ENCODE assay signal across 13 cellular contexts in the genomic region with DNA sequence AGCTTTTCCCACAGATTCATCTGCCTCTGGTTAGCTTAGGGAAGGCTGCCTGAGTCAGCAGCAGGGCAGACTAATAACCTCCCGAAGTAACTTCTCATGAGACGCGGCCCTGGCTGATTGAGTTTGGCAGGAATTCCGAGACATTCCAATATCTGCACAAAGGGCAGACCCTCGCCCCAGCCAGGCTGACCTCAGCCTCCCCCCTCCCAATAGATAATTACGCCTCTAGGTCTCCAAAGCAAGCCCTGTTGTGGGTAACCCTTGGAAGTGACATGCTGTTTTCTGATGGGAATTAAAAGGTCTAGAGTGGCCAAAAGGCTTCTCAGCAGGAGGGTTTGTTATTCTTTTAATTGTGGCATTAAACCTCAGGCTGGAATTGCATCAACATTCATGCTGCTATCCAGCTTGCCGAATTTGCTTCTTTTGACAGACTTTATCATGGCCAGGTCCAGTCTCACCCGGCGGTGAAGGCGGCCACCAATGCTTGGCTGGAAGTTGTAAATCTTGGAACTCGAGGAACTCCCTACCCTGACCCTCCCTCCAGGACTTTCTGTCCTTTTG.
DNase-seq lines count a peak whose midpoint lies in the region; ATAC-seq and TF ChIP-seq lines count a peak whose summit lies in the region.
"Had no signal": no experiment of that assay in that cellular context is flagged by ENCODE, and none has a peak within 500 bp of the region (broad histone marks: within the 10 kb centered on the region; RNA-seq: fewer than 3 reads in every experiment).

No MANE protein-coding gene starts in this region.

- H3K4me3 ChIP-seq in MG63, result no peak overlapping the region
- H3K4me3 ChIP-seq in fibroblast of lung (replicated peaks in 1 of 4; ENCODE audit: control extremely low read depth in 1 of 4, insufficient read depth in 1 of 4, low read depth in 3 of 4, low read length in 4 of 4), result no peak overlapping the region
- no peak overlapping the region for H3K4me3 ChIP-seq in mucosa of descending colon
- H3K4me3 ChIP-seq in thyroid gland (replicated peaks in 1 of 3), result no peak overlapping the region
- H3K4me3 ChIP-seq: GM12878 had no signal

- H3K4me1 Mint-ChIP-seq in MCF 10A (ENCODE audit: insufficient read depth, unreplicated experiment), result peaks cover 13% of the 10 kb centered on the region

- TF ChIP-seq CTCF in fibroblast of lung (conservative IDR thresholded peaks at IDR 0.05 in 1 of 2, IDR thresholded peaks at IDR 0.05 in 1 of 2; ENCODE audit: low read depth in 1 of 2, low read length in 2 of 2) (no peak), mucosa of descending colon (IDR thresholded peaks at IDR 0.05) (no peak), thyroid gland (IDR thresholded peaks at IDR 0.05) (no peak), MCF 10A (IDR thresholded peaks at IDR 0.05; ENCODE audit: unreplicated experiment) (no peak)

- no peak overlapping the region for H3K27ac Mint-ChIP-seq in MCF 10A (ENCODE audit: low read depth, unreplicated experiment)
- H3K27ac Mint-ChIP-seq: activated naive CD4-positive, alpha-beta T cell treated with anti-CD3 and anti-CD28 coated beads, Interleukin-2, amount 50 U/mL, for 72 hours had no signal

- no peaks in the 10 kb centered on the region for H3K27me3 ChIP-seq in MG63
- no peaks in the 10 kb centered on the region for H3K27me3 ChIP-seq in fibroblast of lung (ENCODE audit: control insufficient read depth, insufficient read depth, low read length)
- no peaks in the 10 kb centered on the region for H3K27me3 ChIP-seq in thyroid gland

- peak; percentile 12 for ATAC-seq in mucosa of descending colon
- ATAC-seq: activated naive CD4-positive, alpha-beta T cell treated with anti-CD3 and anti-CD28 coated beads, Interleukin-2, amount 50 U/mL, for 72 hours; GM12878; HCT116 had no signal

- no peak overlapping the region for H3K4me3 Mint-ChIP-seq in MCF 10A (ENCODE audit: unreplicated experiment)

- no peak overlapping the region for H3K27ac ChIP-seq in fibroblast of lung (ENCODE audit: insufficient read depth, low read length)
- no peak overlapping the region for H3K27ac ChIP-seq in thyroid gland

- no peaks in the 10 kb centered on the region for H3K27me3 Mint-ChIP-seq in MCF 10A (ENCODE audit: insufficient read depth, unreplicated experiment)

- POLR2A ChIA-PET in MCF 10A (lab: Yijun Ruan, JAX), result no interaction called here

- no peaks in the 10 kb centered on the region for H3K79me2 ChIP-seq in fibroblast of lung (ENCODE audit: control insufficient read depth, insufficient read depth, low read length)

- H3K36me3 ChIP-seq in MG63, result no peaks in the 10 kb centered on the region
- H3K36me3 ChIP-seq in fibroblast of lung (ENCODE audit: control insufficient read depth, insufficient read depth, low read length), result no peaks in the 10 kb centered on the region
- no peaks in the 10 kb centered on the region for H3K36me3 ChIP-seq in mucosa of descending colon (ENCODE audit: low read depth)
- H3K36me3 ChIP-seq in thyroid gland, result no peaks in the 10 kb centered on the region

- no TSS peak for BruUV-seq in MCF 10A (replicated peaks; lab: Mats Ljungman, UMichigan)

- H3K4me1 ChIP-seq in fibroblast of lung (ENCODE audit: control insufficient read depth, extremely low read depth, insufficient read depth, low read length), result peaks cover 18% of the 10 kb centered on the region
- H3K4me1 ChIP-seq in mucosa of descending colon (ENCODE audit: low read depth), result no peaks in the 10 kb centered on the region
- H3K4me1 ChIP-seq in thyroid gland, result no peaks in the 10 kb centered on the region
- H3K4me1 ChIP-seq: Caco-2 had no signal

- WGBS in thyroid gland, 2 donors, result 67 to 79% methylated on average over 10 to 11 of the region's 11 CpGs

- no peak overlapping the region for H3K4me2 ChIP-seq in fibroblast of lung (ENCODE audit: extremely low read depth, insufficient read depth, low read length)

- no peak overlapping the region for H2AFZ ChIP-seq in fibroblast of lung (ENCODE audit: low read length)

- H3K36me3 Mint-ChIP-seq in MCF 10A (ENCODE audit: insufficient read depth, unreplicated experiment), result no peaks in the 10 kb centered on the region
- H3K36me3 Mint-ChIP-seq: activated naive CD4-positive, alpha-beta T cell treated with anti-CD3 and anti-CD28 coated beads, Interleukin-2, amount 50 U/mL, for 72 hours had no signal

- H3K9ac ChIP-seq in fibroblast of lung (ENCODE audit: insufficient read depth, low read length), result no peak overlapping the region

- no peaks in the 10 kb centered on the region for H4K20me1 ChIP-seq in fibroblast of lung (ENCODE audit: control insufficient read depth, extremely low read depth, insufficient read depth, low read length)

- H3K9me3 ChIP-seq in MG63, result no peaks in the 10 kb centered on the region
- H3K9me3 ChIP-seq in fibroblast of lung (ENCODE audit: control insufficient read depth, insufficient read depth, low read depth, low read length), result no peaks in the 10 kb centered on the region
- H3K9me3 ChIP-seq in mucosa of descending colon, result no peaks in the 10 kb centered on the region
- H3K9me3 ChIP-seq in thyroid gland, result no peaks in the 10 kb centered on the region
- H3K9me3 ChIP-seq: Caco-2 had no signal

- intact Hi-C loops in mucosa of descending colon (cut with DNase I, micrococcal nuclease) (no loop called here), thyroid gland (cut with DNase I) (no loop called here), MCF 10A (cut with micrococcal nuclease) (no loop called here)

- CTCF ChIA-PET in MCF 10A (lab: Yijun Ruan, JAX), result interaction anchor here (0.7 kb wide), 1 partner anchor 17 kb away, joined by 3 read pairs; no protein-coding TSS in a partner anchor

- TF ChIP-seq POLR2A in thyroid gland (IDR thresholded peaks at IDR 0.05), result no peak

- DNase-seq in MG63, result peak; percentile 67
- peak; percentile 59 to 79 for DNase-seq in fibroblast of lung (ENCODE audit: low read depth in 2 of 2)
- DNase-seq in mucosa of descending colon, result no peak
- DNase-seq in thyroid gland, result peak; percentile 7 to 8
- no peak for DNase-seq in globus pallidus (ENCODE audit: low spot score)
- DNase-seq in stimulated activated CD4-positive, alpha-beta T cell treated with anti-CD3 and anti-CD28 coated beads, Interleukin-12 subunit alpha, Interleukin-12 subunit beta, amount 100 ng/mL, for 4 hours, result no peak
- DNase-seq in stimulated activated CD4-positive, alpha-beta T cell treated with anti-CD3 and anti-CD28 coated beads, Interleukin-4, amount 100 ng/mL, for 24 hours, result no peak
- no peak for DNase-seq in MCF 10A (ENCODE audit: unreplicated experiment)
- DNase-seq: Caco-2, NCI-H1930 had no signal

- no peaks in the 10 kb centered on the region for H3K9me3 Mint-ChIP-seq in MCF 10A (ENCODE audit: unreplicated experiment)

Comparison
In these comparisons a context has a peak if more than half of its experiments do, and no peak if none do; other contexts are left out.
1. DNase-seq: peak in MG63 (single experiment), fibroblast of lung (2 of 2) and thyroid gland (2 of 2); none in mucosa of descending colon (0 of 3), globus pallidus (single experiment), stimulated activated CD4-positive, alpha-beta T cell treated with anti-CD3 and anti-CD28 coated beads, Interleukin-12 subunit alpha, Interleukin-12 subunit beta, amount 100 ng/mL, for 4 hours (single experiment), stimulated activated CD4-positive, alpha-beta T cell treated with anti-CD3 and anti-CD28 coated beads, Interleukin-4, amount 100 ng/mL, for 24 hours (single experiment) and MCF 10A (single experiment).